Comparison of ENCODE assay signal across 17 cellular contexts in genomic region chr21:37873655-37874054, GRCh38. TPM values are rescaled to one million over a fixed set of nuclear protein-coding genes. Genes with fewer than 3 reads are reported as not detected.
DNase-seq lines count a peak whose midpoint lies in the region; TF ChIP-seq lines count a peak whose summit lies in the region.
"Had no signal": no experiment of that assay in that cellular context is flagged by ENCODE, and none has a peak within 500 bp of the region (broad histone marks: within the 10 kb centered on the region; RNA-seq: fewer than 3 reads in every experiment).

No MANE protein-coding gene starts in this region.

- no peaks in the 10 kb centered on the region for H3K9me3 ChIP-seq in HEK293 (ENCODE audit: control insufficient read depth, insufficient read depth, low read depth, low read length)
- H3K9me3 ChIP-seq: heart left ventricle, left ventricle myocardium inferior had no signal

- H3K27ac ChIP-seq in HEK293 (ENCODE audit: extremely low read depth, low read depth, low read length) = no peak overlapping the region
- H3K27ac ChIP-seq: heart left ventricle, left ventricle myocardium inferior had no signal

- H3K4me3 Mint-ChIP-seq in immature natural killer cell = no peak overlapping the region
- H3K4me3 Mint-ChIP-seq: natural killer cell treated with Interleukin-12 subunit alpha and Interleukin-12 subunit beta and Interleukin-15 and Interleukin-18, amount 100 ng/mL, for 72 hours had no signal

- H3K36me3 Mint-ChIP-seq in immature natural killer cell = no peaks in the 10 kb centered on the region
- H3K36me3 Mint-ChIP-seq: activated naive CD4-positive, alpha-beta T cell treated with anti-CD3 and anti-CD28 coated beads, Interleukin-2, amount 50 U/mL, for 72 hours; natural killer cell treated with Interleukin-12 subunit alpha and Interleukin-12 subunit beta and Interleukin-15 and Interleukin-18, amount 100 ng/mL, for 72 hours had no signal

- H3K4me3 ChIP-seq in HEK293 (ENCODE audit: low read depth, low read length) (no peak overlapping the region), fibroblast of the aortic adventitia (ENCODE audit: low read depth, low read length) (no peak overlapping the region), retinal pigment epithelial cell (ENCODE audit: low read length) (no peak overlapping the region)
- H3K4me3 ChIP-seq: heart left ventricle, left ventricle myocardium inferior had no signal

- CTCF ChIA-PET in HEK293 (lab: Yijun Ruan, JAX) = interaction anchor here (0.6 to 0.7 kb wide), 2 partner anchors 79 to 163 kb away, joined by 3 to 5 read pairs; no protein-coding TSS in a partner anchor

- no peaks in the 10 kb centered on the region for H3K9me3 Mint-ChIP-seq in immature natural killer cell
- H3K9me3 Mint-ChIP-seq: activated naive CD4-positive, alpha-beta T cell treated with anti-CD3 and anti-CD28 coated beads, Interleukin-2, amount 50 U/mL, for 72 hours; natural killer cell treated with Interleukin-12 subunit alpha and Interleukin-12 subunit beta and Interleukin-15 and Interleukin-18, amount 100 ng/mL, for 72 hours had no signal

- DNase-seq in SK-MEL-5 (ENCODE audit: low read depth, low spot score) (peak; percentile 40), fibroblast of the aortic adventitia (ENCODE audit: low read depth) (peak; percentile 15), retinal pigment epithelial cell (ENCODE audit: low read depth) (no peak), GM03348 (ENCODE audit: low spot score) (no peak), immature natural killer cell (no peak), NCI-H748 treated with DMSO at 0.1 percent for 48 hours (lab: John Stamatoyannopoulos, UW) (no peak)
- DNase-seq: activated CD8-positive, alpha-beta memory T cell treated with anti-CD3 and anti-CD28 coated beads, Interleukin-2, amount 50 U/mL, for 48 hours; caudate nucleus; COR-L47; GF-D8; heart left ventricle; left ventricle myocardium inferior; retina; stimulated activated CD8-positive, alpha-beta memory T cell treated with anti-CD3 and anti-CD28 coated beads, Interleukin-4, amount 100 ng/mL, for 48 hours had no signal

- peak; percentile 59 for TF ChIP-seq CTCF in HEK293 (tag by site-specific recombination; IDR thresholded peaks at IDR 0.05)
- TF ChIP-seq CTCF in fibroblast of the aortic adventitia (IDR thresholded peaks at IDR 0.05; ENCODE audit: insufficient read depth, low read length) = no peak
- TF ChIP-seq CTCF in retinal pigment epithelial cell (conservative IDR thresholded peaks at IDR 0.05; ENCODE audit: low read depth, low read length) = peak; percentile 35

- peaks cover 0 to 2% (median under 1%) of the 10 kb centered on the region in 3 donors for H3K27me3 Mint-ChIP-seq in immature natural killer cell (ENCODE audit: low read depth in 3 of 3)

- POLR2A ChIA-PET in HEK293 (lab: Yijun Ruan, JAX) = no interaction called here

- no peaks in the 10 kb centered on the region for H3K36me3 ChIP-seq in HEK293 (ENCODE audit: control insufficient read depth in 2 of 2, insufficient read depth in 1 of 2, low read length in 2 of 2)
- H3K36me3 ChIP-seq: heart left ventricle, left ventricle myocardium inferior had no signal

- H3K4me1 ChIP-seq in HEK293 (ENCODE audit: control insufficient read depth, insufficient read depth, low read length) = no peaks in the 10 kb centered on the region
- H3K4me1 ChIP-seq: heart left ventricle, left ventricle myocardium inferior had no signal

- in situ Hi-C loops in SK-MEL-5 (cut with HindIII; ENCODE audit: low pct_unique_long_range_greater_than_20kb, low sequenced_read_pairs) = no loop called here

- no peak overlapping the region for H3K27ac Mint-ChIP-seq in immature natural killer cell
- H3K27ac Mint-ChIP-seq: activated naive CD4-positive, alpha-beta T cell treated with anti-CD3 and anti-CD28 coated beads, Interleukin-2, amount 50 U/mL, for 72 hours; natural killer cell treated with Interleukin-12 subunit alpha and Interleukin-12 subunit beta and Interleukin-15 and Interleukin-18, amount 100 ng/mL, for 72 hours had no signal

- H3K4me1 Mint-ChIP-seq in immature natural killer cell = no peaks in the 10 kb centered on the region

TF ChIP-seq in HEK293, 187 proteins besides CTCF, POLR2A, EP300 and RAD21:
- TF ChIP-seq SP7 (tag by site-specific recombination; IDR thresholded peaks at IDR 0.05) = no peak
- TF ChIP-seq BCL6B (tag by site-specific recombination; IDR thresholded peaks at IDR 0.05) = no peak
- no peak for TF ChIP-seq ZNF768 (tag by site-specific recombination; IDR thresholded peaks at IDR 0.05)
- no peak for TF ChIP-seq ZBTB1 (tag by site-specific recombination; IDR thresholded peaks at IDR 0.05)
- no peak for TF ChIP-seq ZNF670 (tag by site-specific recombination; IDR thresholded peaks at IDR 0.05; ENCODE audit: low read depth)
- TF ChIP-seq ZNF37A (tag by site-specific recombination; IDR thresholded peaks at IDR 0.05) = no peak
- TF ChIP-seq ZNF596 (tag by site-specific recombination; IDR thresholded peaks at IDR 0.05) = no peak
- no peak for TF ChIP-seq ZNF76 (tag by site-specific recombination; IDR thresholded peaks at IDR 0.05; ENCODE audit: borderline replicate concordance, low read depth)
- TF ChIP-seq MEIS1 (CRISPR knock-in tag; IDR thresholded peaks at IDR 0.05; ENCODE audit: borderline replicate concordance) = no peak
- no peak for TF ChIP-seq ZNF701 (tag by site-specific recombination; IDR thresholded peaks at IDR 0.05)
- no peak for TF ChIP-seq ZNF112 (tag by site-specific recombination; IDR thresholded peaks at IDR 0.05)

RNA-seq across cellular contexts. Expression of gene KCNJ6, which starts 42.6 kb away (rescaled TPM):
- total RNA-seq in SK-MEL-5 (2014; rRNA removed; shearing (Covaris generic)) = not detected in 2 replicates
- polyA plus RNA-seq in SK-MEL-5 (2015; cell fraction: cytosol; rRNA removed) = not detected in 2 replicates
- not detected in 2 replicates for polyA plus RNA-seq in SK-MEL-5 (2015; cell fraction: nucleus; rRNA removed)
- total RNA-seq in fibroblast of the aortic adventitia (ENCODE audit: low replicate concordance) = under 0.01 TPM in 1 of 2 replicates, not detected in the other
- not detected for polyA plus RNA-seq in immature natural killer cell
- total RNA-seq: activated naive CD4-positive, alpha-beta T cell treated with anti-CD3 and anti-CD28 coated beads, Interleukin-2, amount 50 U/mL, for 72 hours; heart left ventricle; left ventricle myocardium inferior; natural killer cell treated with Interleukin-12 subunit alpha and Interleukin-12 subunit beta and Interleukin-15 and Interleukin-18, amount 100 ng/mL, for 72 hours had no signal
- polyA plus RNA-seq: heart left ventricle had no signal

Comparison
In these comparisons a context has a peak if more than half of its experiments do, and no peak if none do; other contexts are left out.
1. DNase-seq: peak in SK-MEL-5 (single experiment) and fibroblast of the aortic adventitia (single experiment); none in retinal pigment epithelial cell (single experiment), GM03348 (single experiment), immature natural killer cell (0 of 3) and NCI-H748 treated with DMSO at 0.1 percent for 48 hours (single experiment).